ENCODE assay signal across 18 cellular contexts in genomic region chr1:43511394-43511793, GRCh38. TPM values are rescaled to one million over a fixed set of nuclear protein-coding genes. Genes with fewer than 3 reads are reported as not detected.
A peak's percentile ranks its signal among the peaks of the same experiment; 100 is the strongest.
DNase-seq lines count a peak whose midpoint lies in the region; ATAC-seq, FAIRE-seq and TF ChIP-seq lines count a peak whose summit lies in the region.
"Had no signal": no experiment of that assay in that cellular context is flagged by ENCODE, and none has a peak within 500 bp of the region (broad histone marks: within the 10 kb centered on the region; RNA-seq: fewer than 3 reads in every experiment).

No MANE protein-coding gene starts in this region.

- POLR2A ChIA-PET in A549 (lab: Yijun Ruan, JAX) = interaction anchor here (0.7 kb wide), 1 partner anchor 252 kb away, joined by 5 read pairs; no protein-coding TSS in a partner anchor

- CTCF ChIA-PET in A549 (lab: Yijun Ruan, JAX) = no interaction called here

- no peaks in the 10 kb centered on the region for H3K4me1 Mint-ChIP-seq in osteocyte (ENCODE audit: unreplicated experiment)
- H3K4me1 Mint-ChIP-seq: B cell had no signal

- no peak for DNase-seq in A549 (ENCODE audit: low read depth in 1 of 2, low spot score in 1 of 2)
- peak; percentile 19 for DNase-seq in NAMALWA (ENCODE audit: low spot score)
- DNase-seq in ecto neural progenitor cell (ENCODE audit: low spot score) = peak; percentile 7
- DNase-seq in osteocyte (ENCODE audit: extremely low spot score, unreplicated experiment) = peak; percentile 15
- no peak for DNase-seq in NCI-H2107 (lab: John Stamatoyannopoulos, UW)
- no peak for DNase-seq in right lobe of liver
- DNase-seq in aorta = no peak
- DNase-seq: CD4-positive, alpha-beta memory T cell; DMS79; H7 had no signal

- FAIRE-seq in A549 (lab: Jason Lieb, UNC) = no peak
- FAIRE-seq: GM12891, HepG2, HTR-8/SVneo had no signal

- H3K27ac ChIP-seq in A549 = no peak overlapping the region
- no peak overlapping the region for H3K27ac ChIP-seq in right lobe of liver
- no peak overlapping the region for H3K27ac ChIP-seq in aorta (ENCODE audit: low read depth in 1 of 2, low read length in 2 of 2)
- H3K27ac ChIP-seq: C4-2B had no signal

- H3K27me3 ChIP-seq in right lobe of liver (no peaks in the 10 kb centered on the region), aorta (ENCODE audit: control insufficient read depth in 1 of 2, insufficient read depth in 2 of 2, low read length in 1 of 2) (no peaks in the 10 kb centered on the region)

- ATAC-seq in A549 (no peak), right lobe of liver (no peak), GM18867 (IDR thresholded peaks at IDR 0.05; ENCODE audit: unreplicated experiment) (no peak), aorta (ENCODE audit: low FRiP score) (no peak)
- ATAC-seq: GM23338, HepG2 had no signal

- TF ChIP-seq CTCF in A549 (IDR thresholded peaks at IDR 0.05) (no peak), osteocyte (IDR thresholded peaks at IDR 0.05) (no peak), right lobe of liver (IDR thresholded peaks at IDR 0.05) (no peak)

- H3K27ac Mint-ChIP-seq in osteocyte (ENCODE audit: unreplicated experiment) = no peak overlapping the region
- H3K27ac Mint-ChIP-seq: B cell; CD4-positive, alpha-beta memory T cell; GM23338 had no signal

- no peaks in the 10 kb centered on the region for H3K36me3 Mint-ChIP-seq in osteocyte (ENCODE audit: unreplicated experiment)

- H3K4me2 ChIP-seq in A549 = no peak overlapping the region
- H3K4me2 ChIP-seq: GM23338 had no signal

- no peak for TF ChIP-seq RAD21 in A549 (conservative IDR thresholded peaks at IDR 0.05 in 1 of 2, IDR thresholded peaks at IDR 0.05 in 1 of 2)

- H3K9me3 ChIP-seq in A549 (peaks cover 7% of the 10 kb centered on the region; the same call in 1 of the 3 replicates), right lobe of liver (no peaks in the 10 kb centered on the region), aorta (ENCODE audit: control insufficient read depth, low read length) (peaks cover 1% of the 10 kb centered on the region)

- H3K4me3 Mint-ChIP-seq in osteocyte (ENCODE audit: unreplicated experiment) = no peak overlapping the region
- H3K4me3 Mint-ChIP-seq: B cell; CD4-positive, alpha-beta memory T cell; GM23338 had no signal

- no peaks in the 10 kb centered on the region for H3K9me3 Mint-ChIP-seq in osteocyte (ENCODE audit: unreplicated experiment)
- H3K9me3 Mint-ChIP-seq: GM23338 had no signal

- intact Hi-C loops in right lobe of liver (cut with DNase I) = no loop called here
- intact Hi-C loops in aorta (cut with DNase I) = no loop called here

- no peak for TF ChIP-seq POLR2A in A549 (IDR thresholded peaks at IDR 0.05; ENCODE audit: low read length)
- TF ChIP-seq POLR2A in right lobe of liver (IDR thresholded peaks at IDR 0.05) = no peak

- H3K4me3 ChIP-seq in A549 (no peak overlapping the region), right lobe of liver (no peak overlapping the region), aorta (ENCODE audit: low read length in 2 of 2) (no peak overlapping the region)
- H3K4me3 ChIP-seq: GM23338 had no signal

- H3K36me3 ChIP-seq in right lobe of liver = no peaks in the 10 kb centered on the region
- H3K36me3 ChIP-seq in aorta (ENCODE audit: control insufficient read depth in 1 of 2, insufficient read depth in 2 of 2, low read length in 1 of 2) = no peaks in the 10 kb centered on the region

- 63% methylated on average over 1 of the region's 1 CpG for WGBS in A549 (ENCODE audit: missing lambda C conversion rate)
- WGBS in right lobe of liver (ENCODE audit: insufficient coverage, low coverage, low lambda C conversion rate, missing lambda C conversion rate) = no CpG with 5 or more reads among the region's 1 CpG
- WGBS in aorta, 2 donors = 78 to 83% methylated on average over 1 of the region's 1 CpG

- H3K4me1 ChIP-seq in A549 (peaks cover 2% of the 10 kb centered on the region; the same call in 2 of the 3 replicates), right lobe of liver (no peaks in the 10 kb centered on the region), aorta (ENCODE audit: control insufficient read depth in 1 of 2, insufficient read depth in 2 of 2, low read length in 2 of 2) (no peaks in the 10 kb centered on the region)

- TF ChIP-seq EP300 in A549 (IDR thresholded peaks at IDR 0.05) = no peak

- H3K27me3 Mint-ChIP-seq in osteocyte (ENCODE audit: unreplicated experiment) = no peaks in the 10 kb centered on the region

TF ChIP-seq in A549, 52 proteins besides CTCF, POLR2A, EP300 and RAD21:
- no peak for TF ChIP-seq CHD4 (IDR thresholded peaks at IDR 0.05; ENCODE audit: borderline replicate concordance)
- peak; percentile 40; the same call in 1 of the 2 replicates for TF ChIP-seq USF2 (IDR thresholded peaks at IDR 0.05)
- no peak for TF ChIP-seq POLR2AphosphoS2 (conservative IDR thresholded peaks at IDR 0.05; ENCODE audit: low read length)
- no peak for TF ChIP-seq BHLHE40 (IDR thresholded peaks at IDR 0.05; ENCODE audit: low read depth, low read length)
- TF ChIP-seq ZC3H11A (IDR thresholded peaks at IDR 0.05) = no peak
- no peak for TF ChIP-seq RFX5 (IDR thresholded peaks at IDR 0.05)
- TF ChIP-seq REST (IDR thresholded peaks at IDR 0.05) = no peak
- no peak for TF ChIP-seq NR3C1 (IDR thresholded peaks at IDR 0.05)
- no peak for TF ChIP-seq RARB (CRISPR knock-in tag; IDR thresholded peaks at IDR 0.05)

RNA-seq across cellular contexts. Expression of gene PTPRF, which starts 19.3 kb away (rescaled TPM):
- polyA plus RNA-seq in A549 (2011; rRNA removed) (96.5 and 111 TPM in 2 replicates), A549 (2017; fragmentation: RNase III; extraction: RNeasy Plus Mini Kit Qiagen cat#74134 plus additional on column Dnase treatment) (68.3 to 75.4 TPM (median 68.5 TPM) in 3 replicates), aorta (10 to 100 TPM; 11.6 to 21.7 TPM)
- polyA plus RNA-seq in A549 (2012; cell fraction: cytosol; rRNA removed) = 84.0 and 107 TPM in 2 replicates
- 211 and 261 TPM in 2 replicates for polyA plus RNA-seq in A549 (2012; cell fraction: nucleus; rRNA removed)
- polyA minus RNA-seq in A549 (2011; rRNA and poly(A)+ RNA removed) = 308 and 310 TPM in 2 replicates
- total RNA-seq in osteocyte (37.3 and 45.1 TPM in 2 replicates), right lobe of liver (100 to 1,000 TPM in 4 of 6 experiments, 10 to 100 TPM in 2; 97.1 to 252 (median 160) TPM), aorta (10 to 100 TPM; 59.6 to 86.2 TPM)
- total RNA-seq: CD4-positive, alpha-beta memory T cell had no signal
- polyA plus RNA-seq: CD4-positive, alpha-beta memory T cell had no signal

RNA-seq across cellular contexts. Expression of gene HYI, which starts 57.7 kb away (rescaled TPM):
- polyA plus RNA-seq in A549 (2011; rRNA removed) (6.6 and 7.2 TPM in 2 replicates), A549 (2017; fragmentation: RNase III; extraction: RNeasy Plus Mini Kit Qiagen cat#74134 plus additional on column Dnase treatment) (15.1 to 17.1 TPM (median 15.3 TPM) in 3 replicates), aorta (100 to 1,000 TPM in 1 of 2 donors, 10 to 100 TPM in 1; 63.9 to 190 TPM)
- polyA plus RNA-seq in A549 (2012; cell fraction: cytosol; rRNA removed) = 18.8 and 19.0 TPM in 2 replicates
- 39.9 and 45.7 TPM in 2 replicates for polyA plus RNA-seq in A549 (2012; cell fraction: nucleus; rRNA removed)
- 5.4 and 5.8 TPM in 2 replicates for polyA minus RNA-seq in A549 (2011; rRNA and poly(A)+ RNA removed)
- total RNA-seq in osteocyte (43.2 and 45.9 TPM in 2 replicates), right lobe of liver (10 to 100 TPM; 33.8 to 52.9 (median 41.9) TPM), aorta (10 to 100 TPM; 38.0 to 63.3 TPM)
- total RNA-seq: A172, HepG2 had no signal
- polyA plus RNA-seq: HepG2 had no signal

Comparison
In these comparisons a context has a peak if more than half of its experiments do, and no peak if none do; other contexts are left out.
1. DNase-seq: peak in NAMALWA (single experiment), ecto neural progenitor cell (single experiment) and osteocyte (single experiment); none in A549 (0 of 2), NCI-H2107 (single experiment), right lobe of liver (0 of 3) and aorta (0 of 2).